ENCODE assay signal across 1 cellular context in genomic region chr2:9555338-9556120, GRCh38.
TF ChIP-seq lines count a peak whose summit lies in the region.

ADAM17 (minus strand) TSS chr2:9555830; CDS start chr2:9555605, 225 bp downstream.

TF ChIP-seq in HepG2, 621 proteins besides CTCF, POLR2A, EP300 and RAD21 (continued from another document and continues in another):
- TF ChIP-seq ZNF225 (CRISPR knock-in tag; IDR thresholded peaks at IDR 0.05) = peak; percentile 56
- TF ChIP-seq SMAD9 (CRISPR knock-in tag; IDR thresholded peaks at IDR 0.05) = 0 out of 2 replicates have a peak, but pooled peaks have one; percentile 33
- 0 out of 2 replicates have a peak, but pooled peaks have one; percentile 21 for TF ChIP-seq ZNF513 (CRISPR knock-in tag; conservative IDR thresholded peaks at IDR 0.05)
- no peak for TF ChIP-seq FOXJ3 (CRISPR knock-in tag; IDR thresholded peaks at IDR 0.05; ENCODE audit: borderline replicate concordance)
- TF ChIP-seq ZNF652 (CRISPR knock-in tag; IDR thresholded peaks at IDR 0.05; ENCODE audit: borderline replicate concordance, low read depth) = no peak
- TF ChIP-seq ZFY (CRISPR knock-in tag; IDR thresholded peaks at IDR 0.05) = peak; percentile 99
- TF ChIP-seq NBN (conservative IDR thresholded peaks at IDR 0.05) = no peak
- peak; percentile 58; the same call in 1 of the 2 replicates for TF ChIP-seq SIN3A (IDR thresholded peaks at IDR 0.05; ENCODE audit: borderline replicate concordance, low read depth, low read length)
- TF ChIP-seq PLRG1 (conservative IDR thresholded peaks at IDR 0.05) = no peak
- peak; percentile 39 for TF ChIP-seq SOX5 (CRISPR knock-in tag; IDR thresholded peaks at IDR 0.05; ENCODE audit: borderline replicate concordance)
- TF ChIP-seq BHLHE40 (IDR thresholded peaks at IDR 0.05; ENCODE audit: low read length) = peak; percentile 1; the same call in 1 of the 2 replicates
- TF ChIP-seq, protein P1, sequence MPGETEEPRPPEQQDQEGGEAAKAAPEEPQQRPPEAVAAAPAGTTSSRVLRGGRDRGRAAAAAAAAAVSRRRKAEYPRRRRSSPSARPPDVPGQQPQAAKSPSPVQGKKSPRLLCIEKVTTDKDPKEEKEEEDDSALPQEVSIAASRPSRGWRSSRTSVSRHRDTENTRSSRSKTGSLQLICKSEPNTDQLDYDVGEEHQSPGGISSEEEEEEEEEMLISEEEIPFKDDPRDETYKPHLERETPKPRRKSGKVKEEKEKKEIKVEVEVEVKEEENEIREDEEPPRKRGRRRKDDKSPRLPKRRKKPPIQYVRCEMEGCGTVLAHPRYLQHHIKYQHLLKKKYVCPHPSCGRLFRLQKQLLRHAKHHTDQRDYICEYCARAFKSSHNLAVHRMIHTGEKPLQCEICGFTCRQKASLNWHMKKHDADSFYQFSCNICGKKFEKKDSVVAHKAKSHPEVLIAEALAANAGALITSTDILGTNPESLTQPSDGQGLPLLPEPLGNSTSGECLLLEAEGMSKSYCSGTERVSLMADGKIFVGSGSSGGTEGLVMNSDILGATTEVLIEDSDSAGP (CRISPR knock-in tag; IDR thresholded peaks at IDR 0.05; ENCODE audit: borderline replicate concordance) = peak; percentile 95
- TF ChIP-seq, protein P2, sequence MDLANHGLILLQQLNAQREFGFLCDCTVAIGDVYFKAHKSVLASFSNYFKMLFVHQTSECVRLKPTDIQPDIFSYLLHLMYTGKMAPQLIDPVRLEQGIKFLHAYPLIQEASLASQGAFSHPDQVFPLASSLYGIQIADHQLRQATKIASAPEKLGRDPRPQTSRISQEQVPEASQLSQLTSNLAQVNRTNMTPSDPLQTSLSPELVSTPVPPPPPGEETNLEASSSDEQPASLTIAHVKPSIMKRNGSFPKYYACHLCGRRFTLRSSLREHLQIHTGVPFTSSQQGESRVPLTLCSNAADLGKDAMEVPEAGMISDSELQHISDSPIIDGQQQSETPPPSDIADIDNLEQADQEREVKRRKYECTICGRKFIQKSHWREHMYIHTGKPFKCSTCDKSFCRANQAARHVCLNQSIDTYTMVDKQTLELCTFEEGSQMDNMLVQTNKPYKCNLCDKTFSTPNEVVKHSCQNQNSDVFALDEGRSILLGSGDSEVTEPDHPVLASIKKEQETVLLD (CRISPR knock-in tag; IDR thresholded peaks at IDR 0.05; ENCODE audit: low read depth) = peak; percentile 99
- TF ChIP-seq KLF13 (CRISPR knock-in tag; IDR thresholded peaks at IDR 0.05) = no peak
- TF ChIP-seq ZNF672 (CRISPR knock-in tag; IDR thresholded peaks at IDR 0.05) = no peak
- no peak for TF ChIP-seq NFE2L2 (IDR thresholded peaks at IDR 0.05; ENCODE audit: low read length)
- peak; percentile 78 for TF ChIP-seq ZSCAN20 (CRISPR knock-in tag; IDR thresholded peaks at IDR 0.05; ENCODE audit: borderline replicate concordance)
- peak; percentile 62; the same call in 1 of the 2 replicates for TF ChIP-seq ZNF34 (CRISPR knock-in tag; IDR thresholded peaks at IDR 0.05; ENCODE audit: borderline replicate concordance)
- TF ChIP-seq ZFP82 (CRISPR knock-in tag; IDR thresholded peaks at IDR 0.05; ENCODE audit: borderline replicate concordance) = peak; percentile 86; the same call in 1 of the 2 replicates
- peak; percentile 92 for TF ChIP-seq ZNF777 (CRISPR knock-in tag; IDR thresholded peaks at IDR 0.05)
- TF ChIP-seq KAT7 (CRISPR knock-in tag; IDR thresholded peaks at IDR 0.05; ENCODE audit: borderline replicate concordance) = peak; percentile 90; the same call in 1 of the 2 replicates
- TF ChIP-seq ZNF382 (CRISPR knock-in tag; IDR thresholded peaks at IDR 0.05; ENCODE audit: borderline replicate concordance) = no peak
- TF ChIP-seq ZNF615 (CRISPR knock-in tag; IDR thresholded peaks at IDR 0.05; ENCODE audit: borderline replicate concordance) = peak; percentile 91; the same call in 1 of the 2 replicates
- TF ChIP-seq PHF5A (CRISPR knock-in tag; IDR thresholded peaks at IDR 0.05; ENCODE audit: low read depth, unreplicated experiment) = peak; percentile 84
- no peak for TF ChIP-seq ZNF570 (CRISPR knock-in tag; IDR thresholded peaks at IDR 0.05; ENCODE audit: borderline replicate concordance)
- TF ChIP-seq ZNF326 (CRISPR knock-in tag; IDR thresholded peaks at IDR 0.05; ENCODE audit: borderline replicate concordance) = no peak
- no peak for TF ChIP-seq TBX3 (IDR thresholded peaks at IDR 0.05; ENCODE audit: borderline replicate concordance)
- peak; percentile 63 for TF ChIP-seq MEF2D (CRISPR knock-in tag; IDR thresholded peaks at IDR 0.05)
- peak; percentile 73 for TF ChIP-seq TAF15 (IDR thresholded peaks at IDR 0.05; ENCODE audit: low read depth, low read length, poor library complexity, severe bottlenecking)
- TF ChIP-seq RORA (CRISPR knock-in tag; IDR thresholded peaks at IDR 0.05) = peak; percentile 75; the same call in 1 of the 2 replicates
- no peak for TF ChIP-seq HHEX (CRISPR knock-in tag; IDR thresholded peaks at IDR 0.05)
- TF ChIP-seq PHF21A (CRISPR knock-in tag; IDR thresholded peaks at IDR 0.05) = peak; percentile 93
- no peak for TF ChIP-seq SNRNP70 (IDR thresholded peaks at IDR 0.05; ENCODE audit: low read depth, low read length)
- no peak for TF ChIP-seq MLX (CRISPR knock-in tag; IDR thresholded peaks at IDR 0.05)
- peak; percentile 88; the same call in 1 of the 2 replicates for TF ChIP-seq ZNF556 (CRISPR knock-in tag; IDR thresholded peaks at IDR 0.05; ENCODE audit: borderline replicate concordance)
- 0 out of 2 replicates have a peak, but pooled peaks have one; percentile 31 for TF ChIP-seq PPARG (CRISPR knock-in tag; conservative IDR thresholded peaks at IDR 0.05)
- peak; percentile 80 for TF ChIP-seq ESRRA (CRISPR knock-in tag; IDR thresholded peaks at IDR 0.05; ENCODE audit: low read depth)
- TF ChIP-seq ZNF234 (CRISPR knock-in tag; conservative IDR thresholded peaks at IDR 0.05) = no peak; the same call in 1 of the 2 replicates
- TF ChIP-seq, protein P3, sequence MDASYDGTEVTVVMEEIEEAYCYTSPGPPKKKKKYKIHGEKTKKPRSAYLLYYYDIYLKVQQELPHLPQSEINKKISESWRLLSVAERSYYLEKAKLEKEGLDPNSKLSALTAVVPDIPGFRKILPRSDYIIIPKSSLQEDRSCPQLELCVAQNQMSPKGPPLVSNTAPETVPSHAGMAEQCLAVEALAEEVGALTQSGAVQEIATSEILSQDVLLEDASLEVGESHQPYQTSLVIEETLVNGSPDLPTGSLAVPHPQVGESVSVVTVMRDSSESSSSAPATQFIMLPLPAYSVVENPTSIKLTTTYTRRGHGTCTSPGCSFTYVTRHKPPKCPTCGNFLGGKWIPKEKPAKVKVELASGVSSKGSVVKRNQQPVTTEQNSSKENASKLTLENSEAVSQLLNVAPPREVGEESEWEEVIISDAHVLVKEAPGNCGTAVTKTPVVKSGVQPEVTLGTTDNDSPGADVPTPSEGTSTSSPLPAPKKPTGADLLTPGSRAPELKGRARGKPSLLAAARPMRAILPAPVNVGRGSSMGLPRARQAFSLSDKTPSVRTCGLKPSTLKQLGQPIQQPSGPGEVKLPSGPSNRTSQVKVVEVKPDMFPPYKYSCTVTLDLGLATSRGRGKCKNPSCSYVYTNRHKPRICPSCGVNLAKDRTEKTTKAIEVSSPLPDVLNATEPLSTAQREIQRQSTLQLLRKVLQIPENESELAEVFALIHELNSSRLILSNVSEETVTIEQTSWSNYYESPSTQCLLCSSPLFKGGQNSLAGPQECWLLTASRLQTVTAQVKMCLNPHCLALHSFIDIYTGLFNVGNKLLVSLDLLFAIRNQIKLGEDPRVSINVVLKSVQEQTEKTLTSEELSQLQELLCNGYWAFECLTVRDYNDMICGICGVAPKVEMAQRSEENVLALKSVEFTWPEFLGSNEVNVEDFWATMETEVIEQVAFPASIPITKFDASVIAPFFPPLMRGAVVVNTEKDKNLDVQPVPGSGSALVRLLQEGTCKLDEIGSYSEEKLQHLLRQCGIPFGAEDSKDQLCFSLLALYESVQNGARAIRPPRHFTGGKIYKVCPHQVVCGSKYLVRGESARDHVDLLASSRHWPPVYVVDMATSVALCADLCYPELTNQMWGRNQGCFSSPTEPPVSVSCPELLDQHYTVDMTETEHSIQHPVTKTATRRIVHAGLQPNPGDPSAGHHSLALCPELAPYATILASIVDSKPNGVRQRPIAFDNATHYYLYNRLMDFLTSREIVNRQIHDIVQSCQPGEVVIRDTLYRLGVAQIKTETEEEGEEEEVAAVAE (CRISPR knock-in tag; IDR thresholded peaks at IDR 0.05; ENCODE audit: borderline replicate concordance) = peak; percentile 33; the same call in 1 of the 2 replicates
- TF ChIP-seq SMYD3 (CRISPR knock-in tag; IDR thresholded peaks at IDR 0.05) = no peak; the same call in 1 of the 2 replicates
- no peak for TF ChIP-seq ZFP36L2 (CRISPR knock-in tag; IDR thresholded peaks at IDR 0.05)
- peak; percentile 78 for TF ChIP-seq DNMT1 (CRISPR knock-in tag; IDR thresholded peaks at IDR 0.05)
- peak; percentile 62; the same call in 1 of the 2 replicates for TF ChIP-seq HMG20B (CRISPR knock-in tag; conservative IDR thresholded peaks at IDR 0.05)
- no peak for TF ChIP-seq JUN (CRISPR knock-in tag; IDR thresholded peaks at IDR 0.05)
- TF ChIP-seq SIN3B (IDR thresholded peaks at IDR 0.05; ENCODE audit: low read length) = no peak; the same call in 1 of the 2 replicates
- TF ChIP-seq, protein P4, sequence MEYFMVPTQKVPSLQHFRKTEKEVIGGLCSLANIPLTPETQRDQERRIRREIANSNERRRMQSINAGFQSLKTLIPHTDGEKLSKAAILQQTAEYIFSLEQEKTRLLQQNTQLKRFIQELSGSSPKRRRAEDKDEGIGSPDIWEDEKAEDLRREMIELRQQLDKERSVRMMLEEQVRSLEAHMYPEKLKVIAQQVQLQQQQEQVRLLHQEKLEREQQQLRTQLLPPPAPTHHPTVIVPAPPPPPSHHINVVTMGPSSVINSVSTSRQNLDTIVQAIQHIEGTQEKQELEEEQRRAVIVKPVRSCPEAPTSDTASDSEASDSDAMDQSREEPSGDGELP (IDR thresholded peaks at IDR 0.05; ENCODE audit: borderline replicate concordance, low read depth) = peak; percentile 56; the same call in 1 of the 2 replicates
- no peak for TF ChIP-seq FOXK2 (IDR thresholded peaks at IDR 0.05)
- TF ChIP-seq DRAP1 (CRISPR knock-in tag; IDR thresholded peaks at IDR 0.05) = peak; percentile 64
- TF ChIP-seq PAXIP1 (CRISPR knock-in tag; conservative IDR thresholded peaks at IDR 0.05) = peak; percentile 80; the same call in 1 of the 2 replicates
- TF ChIP-seq ELF1 (CRISPR knock-in tag; IDR thresholded peaks at IDR 0.05) = peak; percentile 85
- peak; percentile 94 for TF ChIP-seq DMAP1 (CRISPR knock-in tag; IDR thresholded peaks at IDR 0.05)
